ENCODE assay signal across 19 cellular contexts in genomic region chr13:106145997-106146864, GRCh38.
A peak's percentile ranks its signal among the peaks of the same experiment; 100 is the strongest.
DNase-seq lines count a peak whose midpoint lies in the region; ATAC-seq, FAIRE-seq and TF ChIP-seq lines count a peak whose summit lies in the region.
"Had no signal": no experiment of that assay in that cellular context is flagged by ENCODE, and none has a peak within 500 bp of the region (broad histone marks: within the 10 kb centered on the region; RNA-seq: fewer than 3 reads in every experiment).

No MANE protein-coding gene starts in this region.

- POLR2A ChIA-PET in H1 (lab: Charles Lee; ENCODE audit: partially characterized antibody) = interaction anchor here (0.9 kb wide), 1 partner anchor 10 kb away, joined by 3 read pairs; no protein-coding TSS in a partner anchor
- POLR2A ChIA-PET in GM10248 (lab: Yijun Ruan, JAX) = no interaction called here

- H3K23ac ChIP-seq in H1 (ENCODE audit: insufficient read length) = no peak overlapping the region

- no peak overlapping the region for H3K9ac ChIP-seq in H1 (replicated peaks in 1 of 4; ENCODE audit: extremely low read depth in 1 of 4, low read depth in 3 of 4, low read length in 3 of 4)

- CTCF ChIA-PET in H1 (lab: Charles Lee; ENCODE audit: partially characterized antibody) (interaction anchor here (0.6 to 1.5 kb wide), 7 partner anchors 61 to 386 kb away, joined by 3 read pairs; no protein-coding TSS in a partner anchor), GM10248 (lab: Yijun Ruan, JAX) (interaction anchor here (1.4 to 1.8 kb wide), 4 partner anchors 13 to 30 kb away, joined by 3 to 4 read pairs (median 4); no protein-coding TSS in a partner anchor)

- no peak overlapping the region for H4K8ac ChIP-seq in H1 (ENCODE audit: extremely low read depth, insufficient read depth, low read length)

- H3K4me3 Mint-ChIP-seq in osteocyte (ENCODE audit: unreplicated experiment) = no peak overlapping the region
- H3K4me3 Mint-ChIP-seq: activated CD8-positive, alpha-beta T cell treated with anti-CD3 and anti-CD28 coated beads for 36 hours had no signal

- no peaks in the 10 kb centered on the region for H3K36me3 ChIP-seq in H1 (ENCODE audit: control insufficient read depth in 2 of 4, insufficient read depth in 4 of 4, low read length in 3 of 4)
- H3K36me3 ChIP-seq in small intestine (ENCODE audit: control insufficient read depth in 2 of 2, insufficient read depth in 2 of 2, low read length in 2 of 2) = no peaks in the 10 kb centered on the region

- H3K9me3 Mint-ChIP-seq in osteocyte (ENCODE audit: unreplicated experiment) = peaks cover 8% of the 10 kb centered on the region
- H3K9me3 Mint-ChIP-seq: activated CD8-positive, alpha-beta T cell treated with anti-CD3 and anti-CD28 coated beads for 36 hours had no signal

- no peaks in the 10 kb centered on the region for H3K36me3 Mint-ChIP-seq in osteocyte (ENCODE audit: unreplicated experiment)

- no peak overlapping the region for H4K91ac ChIP-seq in H1 (replicated peaks; ENCODE audit: insufficient read length, low read length)

- no peak for TF ChIP-seq POLR2A in H1 (IDR thresholded peaks at IDR 0.05; ENCODE audit: control extremely low read depth in 1 of 2, low read depth in 2 of 2, low read length in 2 of 2)

- H2AK5ac ChIP-seq in H1 (ENCODE audit: low read depth, low read length) = no peak overlapping the region; the same call in 1 of the 2 replicates

- H2BK20ac ChIP-seq in H1 (ENCODE audit: low read length) = peak overlapping the region; percentile 43; the same call in 1 of the 2 replicates

- no peaks in the 10 kb centered on the region for H4K20me1 ChIP-seq in H1 (replicated peaks in 1 of 2; ENCODE audit: control insufficient read depth in 1 of 2, insufficient read depth in 2 of 2, low read length in 2 of 2)

- H3K4me1 ChIP-seq in H1 (replicated peaks in 1 of 4; ENCODE audit: control insufficient read depth in 3 of 4, insufficient read depth in 4 of 4, low read length in 3 of 4) = peaks cover 0 to 9% (median 2%) of the 10 kb centered on the region in 4 experiments; a peak in 2 of 7 replicates
- H3K4me1 ChIP-seq in small intestine (ENCODE audit: control insufficient read depth in 2 of 2, insufficient read depth in 1 of 2, low read depth in 1 of 2, low read length in 1 of 2) = peaks cover 4% of the 10 kb centered on the region in 2 donors

- no peak overlapping the region for H3K27ac ChIP-seq in H1 (ENCODE audit: low read depth, low read length)
- peak overlapping the region; percentile 38 to 51 for H3K27ac ChIP-seq in small intestine (ENCODE audit: low read depth in 1 of 2, low read length in 1 of 2)

- no peaks in the 10 kb centered on the region for H3K79me2 ChIP-seq in H1 (ENCODE audit: control insufficient read depth in 1 of 2, insufficient read depth in 2 of 2, low read length in 2 of 2)

- TF ChIP-seq RAD21 in H1 (IDR thresholded peaks at IDR 0.05 in 1 of 2, conservative IDR thresholded peaks at IDR 0.05 in 1 of 2; ENCODE audit: low read depth in 2 of 2, low read length in 2 of 2) = peak in 1 of 2 experiments; percentile 43; a peak in 2 of 4 replicates

- no peak overlapping the region for H3K27ac Mint-ChIP-seq in osteocyte (ENCODE audit: unreplicated experiment)
- H3K27ac Mint-ChIP-seq: activated CD8-positive, alpha-beta T cell treated with anti-CD3 and anti-CD28 coated beads for 36 hours had no signal

- no peak for TF ChIP-seq CTCF in H1 (IDR thresholded peaks at IDR 0.05; ENCODE audit: control extremely low read depth in 1 of 3, insufficient read depth in 1 of 3, low read depth in 1 of 3, low read length in 3 of 3)
- no peak for TF ChIP-seq CTCF in GM10248 (IDR thresholded peaks at IDR 0.05; ENCODE audit: control extremely low read depth, extremely low read depth, low read depth, missing control alignments)
- TF ChIP-seq CTCF in osteocyte (IDR thresholded peaks at IDR 0.05) = no peak

- no peak overlapping the region for H2BK15ac ChIP-seq in H1 (ENCODE audit: low read length)

- FAIRE-seq in H1 (lab: Jason Lieb, UNC) (no peak), small intestine (lab: Jason Lieb, UNC) (no peak)

- H3K9me3 ChIP-seq in H1 (ENCODE audit: insufficient read depth in 2 of 2, low read depth in 1 of 2, low read length in 1 of 2) (no peaks in the 10 kb centered on the region), small intestine (ENCODE audit: control insufficient read depth, low read depth) (no peaks in the 10 kb centered on the region)

- no peak overlapping the region for H3K18ac ChIP-seq in H1 (ENCODE audit: extremely low read depth, low read length)

- H3K27me3 Mint-ChIP-seq in osteocyte (ENCODE audit: unreplicated experiment) = no peaks in the 10 kb centered on the region

- H3K56ac ChIP-seq in H1 (replicated peaks; ENCODE audit: insufficient read length, low read depth, low read length) = no peak overlapping the region

- H3K79me1 ChIP-seq in H1 (ENCODE audit: low read depth, low read length) = no peaks in the 10 kb centered on the region; the same call in 1 of the 2 replicates

- no peak overlapping the region; the same call in 1 of the 2 replicates for H2BK5ac ChIP-seq in H1 (ENCODE audit: low read depth, low read length)

- H3K14ac ChIP-seq in H1 (ENCODE audit: insufficient read length) = no peak overlapping the region

- peak overlapping the region; percentile 22; the same call in 1 of the 2 replicates for H2BK12ac ChIP-seq in H1 (ENCODE audit: low read depth, low read length)

- H3K4me1 Mint-ChIP-seq in osteocyte (ENCODE audit: unreplicated experiment) = peaks cover 39% of the 10 kb centered on the region

- H2BK120ac ChIP-seq in H1 (replicated peaks; ENCODE audit: low read depth, low read length) = no peak overlapping the region

- no peak for TF ChIP-seq EP300 in H1 (IDR thresholded peaks at IDR 0.05; ENCODE audit: borderline replicate concordance in 1 of 2, low read depth in 2 of 2, low read length in 2 of 2)

- ATAC-seq in HG03039 (IDR thresholded peaks at IDR 0.05; ENCODE audit: unreplicated experiment) = no peak
- ATAC-seq: activated CD8-positive, alpha-beta T cell treated with anti-CD3 and anti-CD28 coated beads for 36 hours had no signal

- H3K4ac ChIP-seq in H1 (replicated peaks; ENCODE audit: insufficient read length, low read depth, low read length) = no peak overlapping the region

- H4K5ac ChIP-seq in H1 (ENCODE audit: insufficient read length, low read depth, low read length) = no peak overlapping the region

- no peaks in the 10 kb centered on the region for H3K27me3 ChIP-seq in H1 (replicated peaks in 1 of 4; ENCODE audit: control insufficient read depth in 3 of 4, extremely low read depth in 1 of 4, insufficient read depth in 3 of 4, low read length in 3 of 4)
- H3K27me3 ChIP-seq in small intestine (ENCODE audit: control insufficient read depth in 2 of 2, insufficient read depth in 2 of 2, low read length in 2 of 2) = no peaks in the 10 kb centered on the region

- WGBS in H1 (ENCODE audit: extremely low coverage in 1 of 2, insufficient coverage in 1 of 2, insufficient read length in 1 of 2, insufficient replicate concordance in 2 of 2, low coverage in 1 of 2, low lambda C conversion rate in 2 of 2, missing lambda C conversion rate in 1 of 2), 2 experiments = 76% methylated on average over 2 of the region's 2 CpGs; no CpG with 5 or more reads in 1 of the 2 experiments
- WGBS in small intestine, 3 donors = 63 to 77% (median 65%) methylated on average over 2 of the region's 2 CpGs

- no peak overlapping the region for H2AFZ ChIP-seq in H1 (ENCODE audit: low read length)

- H3K4me3 ChIP-seq in H1 (ENCODE audit: extremely low read depth in 1 of 4, insufficient read depth in 2 of 4, low read depth in 3 of 4, low read length in 4 of 4) (no peak overlapping the region), small intestine (ENCODE audit: low read depth in 1 of 2, low read length in 2 of 2) (no peak overlapping the region)

- H3K23me2 ChIP-seq in H1 (ENCODE audit: low read depth, low read length) = no peaks in the 10 kb centered on the region

- DNase-seq in SKM-1 treated with dmso at 0.1 percent for 144 hours (lab: John Stamatoyannopoulos, UW; ENCODE audit: unreplicated experiment) (peak; percentile 22), SKM-1 (lab: John Stamatoyannopoulos, UW; ENCODE audit: unreplicated experiment) (no peak), NCI-H510A (lab: John Stamatoyannopoulos, UW) (peak; percentile 19), H1 (ENCODE audit: low read depth in 1 of 2, low spot score in 2 of 2) (no peak), small intestine (peak; percentile 77), GM10248 (ENCODE audit: extremely low spot score) (no peak), osteocyte (ENCODE audit: extremely low spot score, unreplicated experiment) (no peak)
- DNase-seq: activated CD8-positive, alpha-beta T cell treated with anti-CD3 and anti-CD28 coated beads for 36 hours; activated effector memory CD4-positive, alpha-beta T cell treated with Interleukin-2 at 50 U/mL for 16 hours; aorta; COR-L47; dermis blood vessel endothelial cell; MM.1S; NCI-H2227 treated with DMSO at 0.1 percent for 48 hours; RPMI8226; stimulated activated CD4-positive, alpha-beta T cell treated with anti-CD3 and anti-CD28 coated beads, Interleukin-15, amount 100 ng/mL, for 24 hours; substantia nigra; T1000 had no signal

- no peak overlapping the region for H3K4me2 ChIP-seq in H1 (ENCODE audit: insufficient read depth in 1 of 2, low read depth in 2 of 2, low read length in 2 of 2)

Comparison
In these comparisons a context has a peak if more than half of its experiments do, and no peak if none do; other contexts are left out.
1. DNase-seq: peak in SKM-1 treated with dmso at 0.1 percent for 144 hours (single experiment), NCI-H510A (single experiment) and small intestine (single experiment); none in SKM-1 (single experiment), H1 (0 of 2), GM10248 (single experiment) and osteocyte (single experiment).